ENCODE assay signal across 1 cellular context in genomic region chr6:28354688-28355554, GRCh38.
TF ChIP-seq lines count a peak whose summit lies in the region.

No MANE protein-coding gene starts in this region.

TF ChIP-seq in HepG2, 621 proteins besides CTCF, POLR2A, EP300 and RAD21 (continued from another document):
- TF ChIP-seq, protein P1, sequence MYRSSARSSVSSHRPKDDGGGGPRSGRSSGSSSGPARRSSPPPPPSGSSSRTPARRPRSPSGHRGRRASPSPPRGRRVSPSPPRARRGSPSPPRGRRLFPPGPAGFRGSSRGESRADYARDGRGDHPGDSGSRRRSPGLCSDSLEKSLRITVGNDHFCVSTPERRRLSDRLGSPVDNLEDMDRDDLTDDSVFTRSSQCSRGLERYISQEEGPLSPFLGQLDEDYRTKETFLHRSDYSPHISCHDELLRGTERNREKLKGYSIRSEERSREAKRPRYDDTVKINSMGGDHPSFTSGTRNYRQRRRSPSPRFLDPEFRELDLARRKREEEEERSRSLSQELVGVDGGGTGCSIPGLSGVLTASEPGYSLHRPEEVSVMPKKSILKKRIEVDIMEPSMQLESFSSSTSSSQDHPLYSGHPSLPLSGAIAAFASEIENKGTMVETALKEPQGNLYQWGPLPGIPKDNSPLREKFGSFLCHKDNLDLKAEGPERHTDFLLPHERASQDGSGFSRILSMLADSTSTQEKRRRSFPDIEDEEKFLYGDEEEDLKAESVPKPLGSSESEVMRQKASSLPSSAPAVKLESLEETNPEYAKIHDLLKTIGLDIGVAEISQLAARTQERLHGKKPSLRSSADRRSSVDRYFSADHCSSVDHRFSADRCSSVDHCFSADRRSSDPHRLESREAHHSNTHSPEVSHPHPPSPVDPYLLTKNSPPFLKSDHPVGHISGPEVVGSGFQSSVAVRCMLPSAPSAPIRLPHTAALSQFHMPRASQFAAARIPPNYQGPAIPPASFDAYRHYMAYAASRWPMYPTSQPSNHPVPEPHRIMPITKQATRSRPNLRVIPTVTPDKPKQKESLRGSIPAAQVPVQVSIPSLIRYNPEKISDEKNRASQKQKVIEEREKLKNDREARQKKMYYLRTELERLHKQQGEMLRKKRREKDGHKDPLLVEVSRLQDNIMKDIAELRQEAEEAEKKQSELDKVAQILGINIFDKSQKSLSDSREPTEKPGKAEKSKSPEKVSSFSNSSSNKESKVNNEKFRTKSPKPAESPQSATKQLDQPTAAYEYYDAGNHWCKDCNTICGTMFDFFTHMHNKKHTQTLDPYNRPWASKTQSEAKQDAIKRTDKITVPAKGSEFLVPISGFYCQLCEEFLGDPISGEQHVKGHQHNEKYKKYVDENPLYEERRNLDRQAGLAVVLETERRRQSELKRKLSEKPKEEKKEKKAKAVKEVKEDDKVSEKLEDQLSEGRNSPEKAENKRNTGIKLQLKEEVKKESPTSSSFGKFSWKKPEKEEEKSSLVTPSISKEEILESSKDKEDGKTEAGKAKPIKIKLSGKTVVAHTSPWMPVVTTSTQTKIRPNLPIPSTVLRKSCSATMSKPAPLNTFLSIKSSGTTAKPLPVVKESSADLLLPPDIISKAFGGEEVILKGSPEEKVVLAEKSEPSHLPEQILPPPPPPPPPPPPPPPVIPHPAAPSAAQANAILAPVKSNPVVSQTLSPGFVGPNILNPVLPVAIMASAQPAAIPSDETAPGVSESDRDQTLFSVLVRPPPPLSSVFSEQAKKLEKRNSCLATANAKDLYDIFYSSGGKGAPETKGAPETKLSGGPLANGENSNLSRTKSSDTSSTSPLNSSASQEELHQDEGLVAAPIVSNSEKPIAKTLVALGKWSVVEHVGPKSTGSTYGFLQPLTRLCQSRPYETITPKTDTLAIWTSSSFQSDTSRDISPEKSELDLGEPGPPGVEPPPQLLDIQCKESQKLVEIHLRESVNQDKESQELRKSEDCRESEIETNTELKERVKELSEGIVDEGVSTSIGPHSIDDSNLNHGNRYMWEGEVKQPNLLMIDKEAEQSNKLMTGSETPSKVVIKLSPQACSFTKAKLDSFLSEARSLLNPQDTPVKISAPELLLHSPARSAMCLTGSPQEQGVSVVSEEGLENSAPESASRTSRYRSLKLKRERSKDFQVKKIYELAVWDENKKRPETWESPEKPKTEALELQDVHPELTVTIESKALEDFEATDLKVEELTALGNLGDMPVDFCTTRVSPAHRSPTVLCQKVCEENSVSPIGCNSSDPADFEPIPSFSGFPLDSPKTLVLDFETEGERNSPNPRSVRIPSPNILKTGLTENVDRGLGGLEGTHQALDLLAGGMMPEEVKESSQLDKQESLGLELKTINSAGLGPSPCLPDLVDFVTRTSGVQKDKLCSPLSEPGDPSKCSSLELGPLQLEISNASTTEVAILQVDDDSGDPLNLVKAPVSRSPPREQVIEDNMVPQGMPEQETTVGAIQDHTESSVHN (CRISPR knock-in tag; IDR thresholded peaks at IDR 0.05): no peak
- TF ChIP-seq, protein P2, sequence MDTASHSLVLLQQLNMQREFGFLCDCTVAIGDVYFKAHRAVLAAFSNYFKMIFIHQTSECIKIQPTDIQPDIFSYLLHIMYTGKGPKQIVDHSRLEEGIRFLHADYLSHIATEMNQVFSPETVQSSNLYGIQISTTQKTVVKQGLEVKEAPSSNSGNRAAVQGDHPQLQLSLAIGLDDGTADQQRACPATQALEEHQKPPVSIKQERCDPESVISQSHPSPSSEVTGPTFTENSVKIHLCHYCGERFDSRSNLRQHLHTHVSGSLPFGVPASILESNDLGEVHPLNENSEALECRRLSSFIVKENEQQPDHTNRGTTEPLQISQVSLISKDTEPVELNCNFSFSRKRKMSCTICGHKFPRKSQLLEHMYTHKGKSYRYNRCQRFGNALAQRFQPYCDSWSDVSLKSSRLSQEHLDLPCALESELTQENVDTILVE (CRISPR knock-in tag; IDR thresholded peaks at IDR 0.05): no peak
- no peak for TF ChIP-seq ZNF24 (IDR thresholded peaks at IDR 0.05)
- TF ChIP-seq ZNF766 (CRISPR knock-in tag; IDR thresholded peaks at IDR 0.05; ENCODE audit: borderline replicate concordance): 0 out of 2 replicates have a peak, but pooled peaks have one; percentile 42
